In genomic region chr11:60842688-60843605, GRCh38 we compare ENCODE assay signal across 1 cellular context.
TF ChIP-seq lines count a peak whose summit lies in the region.

No MANE protein-coding gene starts in this region.

TF ChIP-seq in HepG2, 621 proteins besides CTCF, POLR2A, EP300 and RAD21:
- TF ChIP-seq ZNF878 (CRISPR knock-in tag; IDR thresholded peaks at IDR 0.05) = peak; percentile 31; the same call in 1 of the 2 replicates
- 0 out of 2 replicates have a peak, but pooled peaks have one; percentile 12 for TF ChIP-seq MYPOP (CRISPR knock-in tag; IDR thresholded peaks at IDR 0.05)
- TF ChIP-seq DMAP1 (CRISPR knock-in tag; IDR thresholded peaks at IDR 0.05) = 0 out of 2 replicates have a peak, but pooled peaks have one; percentile 19
- TF ChIP-seq IRF9 (CRISPR knock-in tag; IDR thresholded peaks at IDR 0.05; ENCODE audit: borderline replicate concordance) = no peak
- no peak for TF ChIP-seq ATRX (CRISPR knock-in tag; IDR thresholded peaks at IDR 0.05; ENCODE audit: borderline replicate concordance)
